ENCODE assay signal across 1 cellular context in the genomic region with DNA sequence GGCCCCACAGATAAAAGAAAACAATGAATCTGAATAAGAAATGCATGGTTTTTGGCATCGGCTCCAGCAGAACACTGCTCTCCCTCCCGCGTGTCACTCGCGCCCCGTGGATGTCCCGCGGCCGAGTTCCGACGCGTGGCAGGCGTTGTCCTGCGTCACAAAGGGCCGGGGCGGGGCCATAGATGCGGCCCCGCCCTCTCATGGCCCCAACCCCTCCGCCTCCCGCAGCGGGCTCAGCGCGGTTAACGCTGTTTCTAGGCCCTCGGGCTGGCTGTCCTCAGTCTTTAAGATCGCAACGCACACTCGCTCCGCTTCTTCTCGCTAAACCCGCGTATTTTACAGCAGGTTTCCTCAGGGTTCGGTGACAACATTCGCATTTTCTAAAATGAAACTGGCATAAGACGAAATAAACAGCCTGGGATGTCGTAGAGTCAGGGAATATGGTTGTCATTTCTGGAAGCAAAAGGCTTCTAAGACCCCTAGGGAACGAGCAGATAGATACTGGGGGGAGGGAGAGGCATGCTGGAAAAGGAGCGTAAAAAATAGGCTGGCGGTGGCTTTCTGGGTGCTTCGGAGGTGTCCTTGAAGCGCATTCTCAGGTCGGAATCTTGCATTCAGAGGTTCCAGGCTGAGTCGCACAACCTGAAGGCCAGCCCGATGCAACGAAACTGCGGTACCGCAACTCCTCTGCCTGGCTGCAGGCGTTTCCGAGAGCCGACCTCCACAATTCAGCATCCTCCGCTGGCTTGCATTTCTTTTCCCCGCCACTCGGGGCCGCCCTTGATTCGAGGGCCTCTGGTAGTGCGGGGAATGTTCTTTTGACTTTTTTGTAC.
TF ChIP-seq lines count a peak whose summit lies in the region.

Gene FKBP7, minus strand, starts transcription at position 159 of the 833 bp plus-strand sequence. Its CDS starts 101 bp downstream, at position 58.

TF ChIP-seq in HepG2, 621 proteins besides CTCF, POLR2A, EP300 and RAD21 (continued from another document and continues in another):
- TF ChIP-seq KIAA2018 (CRISPR knock-in tag; IDR thresholded peaks at IDR 0.05; ENCODE audit: borderline replicate concordance) = no peak; the same call in 1 of the 2 replicates
- TF ChIP-seq, protein P1, sequence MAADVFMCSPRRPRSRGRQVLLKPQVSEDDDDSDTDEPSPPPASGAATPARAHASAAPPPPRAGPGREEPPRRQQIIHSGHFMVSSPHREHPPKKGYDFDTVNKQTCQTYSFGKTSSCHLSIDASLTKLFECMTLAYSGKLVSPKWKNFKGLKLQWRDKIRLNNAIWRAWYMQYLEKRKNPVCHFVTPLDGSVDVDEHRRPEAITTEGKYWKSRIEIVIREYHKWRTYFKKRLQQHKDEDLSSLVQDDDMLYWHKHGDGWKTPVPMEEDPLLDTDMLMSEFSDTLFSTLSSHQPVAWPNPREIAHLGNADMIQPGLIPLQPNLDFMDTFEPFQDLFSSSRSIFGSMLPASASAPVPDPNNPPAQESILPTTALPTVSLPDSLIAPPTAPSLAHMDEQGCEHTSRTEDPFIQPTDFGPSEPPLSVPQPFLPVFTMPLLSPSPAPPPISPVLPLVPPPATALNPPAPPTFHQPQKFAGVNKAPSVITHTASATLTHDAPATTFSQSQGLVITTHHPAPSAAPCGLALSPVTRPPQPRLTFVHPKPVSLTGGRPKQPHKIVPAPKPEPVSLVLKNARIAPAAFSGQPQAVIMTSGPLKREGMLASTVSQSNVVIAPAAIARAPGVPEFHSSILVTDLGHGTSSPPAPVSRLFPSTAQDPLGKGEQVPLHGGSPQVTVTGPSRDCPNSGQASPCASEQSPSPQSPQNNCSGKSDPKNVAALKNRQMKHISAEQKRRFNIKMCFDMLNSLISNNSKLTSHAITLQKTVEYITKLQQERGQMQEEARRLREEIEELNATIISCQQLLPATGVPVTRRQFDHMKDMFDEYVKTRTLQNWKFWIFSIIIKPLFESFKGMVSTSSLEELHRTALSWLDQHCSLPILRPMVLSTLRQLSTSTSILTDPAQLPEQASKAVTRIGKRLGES (CRISPR knock-in tag; IDR thresholded peaks at IDR 0.05; ENCODE audit: borderline replicate concordance) = peak; percentile 69; the same call in 1 of the 2 replicates
- no peak for TF ChIP-seq ZNF160 (CRISPR knock-in tag; IDR thresholded peaks at IDR 0.05)
- TF ChIP-seq ZNF776 (CRISPR knock-in tag; IDR thresholded peaks at IDR 0.05) = no peak
- peak; percentile 52; the same call in 1 of the 2 replicates for TF ChIP-seq STAT5B (CRISPR knock-in tag; IDR thresholded peaks at IDR 0.05)
- TF ChIP-seq, protein P2, sequence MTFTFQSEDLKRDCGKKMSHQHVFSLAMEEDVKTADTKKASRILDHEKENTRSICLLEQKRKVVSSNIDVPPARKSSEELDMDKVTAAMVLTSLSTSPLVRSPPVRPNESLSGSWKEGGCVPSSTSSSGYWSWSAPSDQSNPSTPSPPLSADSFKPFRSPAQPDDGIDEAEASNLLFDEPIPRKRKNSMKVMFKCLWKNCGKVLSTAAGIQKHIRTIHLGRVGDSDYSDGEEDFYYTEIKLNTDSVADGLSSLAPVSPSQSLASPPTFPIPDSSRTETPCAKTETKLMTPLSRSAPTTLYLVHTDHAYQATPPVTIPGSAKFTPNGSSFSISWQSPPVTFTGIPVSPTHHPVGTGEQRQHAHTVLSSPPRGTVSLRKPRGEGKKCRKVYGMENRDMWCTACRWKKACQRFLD (CRISPR knock-in tag; IDR thresholded peaks at IDR 0.05; ENCODE audit: borderline replicate concordance) = no peak
- TF ChIP-seq, protein P3, sequence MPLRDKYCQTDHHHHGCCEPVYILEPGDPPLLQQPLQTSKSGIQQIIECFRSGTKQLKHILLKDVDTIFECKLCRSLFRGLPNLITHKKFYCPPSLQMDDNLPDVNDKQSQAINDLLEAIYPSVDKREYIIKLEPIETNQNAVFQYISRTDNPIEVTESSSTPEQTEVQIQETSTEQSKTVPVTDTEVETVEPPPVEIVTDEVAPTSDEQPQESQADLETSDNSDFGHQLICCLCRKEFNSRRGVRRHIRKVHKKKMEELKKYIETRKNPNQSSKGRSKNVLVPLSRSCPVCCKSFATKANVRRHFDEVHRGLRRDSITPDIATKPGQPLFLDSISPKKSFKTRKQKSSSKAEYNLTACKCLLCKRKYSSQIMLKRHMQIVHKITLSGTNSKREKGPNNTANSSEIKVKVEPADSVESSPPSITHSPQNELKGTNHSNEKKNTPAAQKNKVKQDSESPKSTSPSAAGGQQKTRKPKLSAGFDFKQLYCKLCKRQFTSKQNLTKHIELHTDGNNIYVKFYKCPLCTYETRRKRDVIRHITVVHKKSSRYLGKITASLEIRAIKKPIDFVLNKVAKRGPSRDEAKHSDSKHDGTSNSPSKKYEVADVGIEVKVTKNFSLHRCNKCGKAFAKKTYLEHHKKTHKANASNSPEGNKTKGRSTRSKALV (CRISPR knock-in tag; IDR thresholded peaks at IDR 0.05) = no peak
- peak; percentile 77 for TF ChIP-seq UBTF (CRISPR knock-in tag; IDR thresholded peaks at IDR 0.05)
- TF ChIP-seq TAF15 (IDR thresholded peaks at IDR 0.05; ENCODE audit: low read depth, low read length, poor library complexity, severe bottlenecking) = no peak
- TF ChIP-seq, protein P4, sequence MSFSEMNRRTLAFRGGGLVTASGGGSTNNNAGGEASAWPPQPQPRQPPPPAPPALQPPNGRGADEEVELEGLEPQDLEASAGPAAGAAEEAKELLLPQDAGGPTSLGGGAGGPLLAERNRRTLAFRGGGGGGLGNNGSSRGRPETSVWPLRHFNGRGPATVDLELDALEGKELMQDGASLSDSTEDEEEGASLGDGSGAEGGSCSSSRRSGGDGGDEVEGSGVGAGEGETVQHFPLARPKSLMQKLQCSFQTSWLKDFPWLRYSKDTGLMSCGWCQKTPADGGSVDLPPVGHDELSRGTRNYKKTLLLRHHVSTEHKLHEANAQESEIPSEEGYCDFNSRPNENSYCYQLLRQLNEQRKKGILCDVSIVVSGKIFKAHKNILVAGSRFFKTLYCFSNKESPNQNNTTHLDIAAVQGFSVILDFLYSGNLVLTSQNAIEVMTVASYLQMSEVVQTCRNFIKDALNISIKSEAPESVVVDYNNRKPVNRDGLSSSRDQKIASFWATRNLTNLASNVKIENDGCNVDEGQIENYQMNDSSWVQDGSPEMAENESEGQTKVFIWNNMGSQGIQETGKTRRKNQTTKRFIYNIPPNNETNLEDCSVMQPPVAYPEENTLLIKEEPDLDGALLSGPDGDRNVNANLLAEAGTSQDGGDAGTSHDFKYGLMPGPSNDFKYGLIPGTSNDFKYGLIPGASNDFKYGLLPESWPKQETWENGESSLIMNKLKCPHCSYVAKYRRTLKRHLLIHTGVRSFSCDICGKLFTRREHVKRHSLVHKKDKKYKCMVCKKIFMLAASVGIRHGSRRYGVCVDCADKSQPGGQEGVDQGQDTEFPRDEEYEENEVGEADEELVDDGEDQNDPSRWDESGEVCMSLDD (CRISPR knock-in tag; IDR thresholded peaks at IDR 0.05; ENCODE audit: borderline replicate concordance) = peak; percentile 69; the same call in 1 of the 2 replicates
- TF ChIP-seq GTF3A (CRISPR knock-in tag; conservative IDR thresholded peaks at IDR 0.05) = peak; percentile 40; the same call in 1 of the 2 replicates
- peak; percentile 98 for TF ChIP-seq ZNF501 (CRISPR knock-in tag; IDR thresholded peaks at IDR 0.05)
- TF ChIP-seq PRPF4 (IDR thresholded peaks at IDR 0.05; ENCODE audit: low read depth, low read length, poor library complexity, severe bottlenecking) = no peak
- no peak for TF ChIP-seq TOE1 (CRISPR knock-in tag; IDR thresholded peaks at IDR 0.05)
- TF ChIP-seq ZMYM2 (CRISPR knock-in tag; IDR thresholded peaks at IDR 0.05) = peak; percentile 88
- peak; percentile 61 for TF ChIP-seq ZNF263 (CRISPR knock-in tag; IDR thresholded peaks at IDR 0.05)
- no peak for TF ChIP-seq RNF2 (conservative IDR thresholded peaks at IDR 0.05; ENCODE audit: low read depth)
- peak; percentile 80 for TF ChIP-seq ZNF781 (CRISPR knock-in tag; IDR thresholded peaks at IDR 0.05; ENCODE audit: borderline replicate concordance, not compliant biosample characterization)
- TF ChIP-seq ZBTB1 (CRISPR knock-in tag; IDR thresholded peaks at IDR 0.05; ENCODE audit: borderline replicate concordance) = peak; percentile 86; the same call in 1 of the 2 replicates
- 0 out of 2 replicates have a peak, but pooled peaks have one; percentile 18 for TF ChIP-seq ZBTB44 (CRISPR knock-in tag; IDR thresholded peaks at IDR 0.05)
- TF ChIP-seq U2AF2 (IDR thresholded peaks at IDR 0.05; ENCODE audit: low read depth, low read length) = no peak
- TF ChIP-seq THAP7 (CRISPR knock-in tag; IDR thresholded peaks at IDR 0.05) = 0 out of 2 replicates have a peak, but pooled peaks have one; percentile 68
